In genomic region chr22:17264321-17265052, GRCh38 we compare ENCODE assay signal across 9 cellular contexts. TPM values are rescaled to one million over a fixed set of nuclear protein-coding genes. Genes with fewer than 3 reads are reported as not detected.
DNase-seq lines count a peak whose midpoint lies in the region; ATAC-seq and TF ChIP-seq lines count a peak whose summit lies in the region.
"Had no signal": no experiment of that assay in that cellular context is flagged by ENCODE, and none has a peak within 500 bp of the region (broad histone marks: within the 10 kb centered on the region; RNA-seq: fewer than 3 reads in every experiment).

No MANE protein-coding gene starts in this region.

- CTCF ChIA-PET in T-cell (lab: Charles Lee) = no interaction called here

- H3K4me1 Mint-ChIP-seq in T-cell = peaks cover 13 to 27% (median 21%) of the 10 kb centered on the region in 3 donors

- no peaks in the 10 kb centered on the region for H3K27me3 Mint-ChIP-seq in T-cell

- peak overlapping the region; percentile 12 for H3K27ac ChIP-seq in C4-2B

- no peak overlapping the region for H3K4me3 ChIP-seq in fibroblast of pulmonary artery (replicated peaks; ENCODE audit: low read depth, low read length)
- H3K4me3 ChIP-seq: skin epidermis had no signal

- no peaks in the 10 kb centered on the region for H3K36me3 Mint-ChIP-seq in T-cell

- H3K4me3 Mint-ChIP-seq in T-cell = no peak overlapping the region

- POLR2A ChIA-PET in T-cell (lab: Charles Lee) = no interaction called here

- DNase-seq in NCI-H187 treated with DMSO at 0.1 percent for 48 hours (lab: John Stamatoyannopoulos, UW) = peak; percentile 28
- peak; percentile 21 for DNase-seq in fibroblast of pulmonary artery (ENCODE audit: low read depth)
- DNase-seq in nucleus accumbens (lab: John Stamatoyannopoulos, UW) = peak in 29 of 56 donors; percentile 1 to 67 (median 27)
- no peak for DNase-seq in stimulated activated CD4-positive, alpha-beta T cell treated with anti-CD3 and anti-CD28 coated beads, Interleukin-4, amount 100 ng/mL, for 24 hours
- no peak for DNase-seq in T-cell
- no peak for DNase-seq in T-helper 2 cell

- TF ChIP-seq CTCF in C4-2B (conservative IDR thresholded peaks at IDR 0.05) = no peak
- no peak for TF ChIP-seq CTCF in fibroblast of pulmonary artery (IDR thresholded peaks at IDR 0.05; ENCODE audit: low read length, missing control alignments)

- no peak for ATAC-seq in T-cell (replicated peaks in 1 of 4)
- no peak for ATAC-seq in HG03521 (IDR thresholded peaks at IDR 0.05; ENCODE audit: unreplicated experiment)

- H3K27ac Mint-ChIP-seq in T-cell = no peak overlapping the region

- H3K9me3 Mint-ChIP-seq in T-cell = no peaks in the 10 kb centered on the region

RNA-seq across cellular contexts. Expression of gene ADA2, which starts 45.3 kb away (rescaled TPM):
- total RNA-seq in T-cell = 100 to 1,000 TPM in 3 of 5 donors, 10 to 100 TPM in 2; 88.0 to 146 (median 117) TPM

Comparison
In these comparisons a context has a peak if more than half of its experiments do, and no peak if none do; other contexts are left out.
1. DNase-seq: peak in NCI-H187 treated with DMSO at 0.1 percent for 48 hours (single experiment), fibroblast of pulmonary artery (single experiment) and nucleus accumbens (29 of 56); none in stimulated activated CD4-positive, alpha-beta T cell treated with anti-CD3 and anti-CD28 coated beads, Interleukin-4, amount 100 ng/mL, for 24 hours (single experiment), T-cell (0 of 34) and T-helper 2 cell (0 of 5).